Comparison of ENCODE assay signal across 17 cellular contexts in genomic region chr4:81722229-81722900, GRCh38.
DNase-seq lines count a peak whose midpoint lies in the region; FAIRE-seq and TF ChIP-seq lines count a peak whose summit lies in the region.
"Had no signal": no experiment of that assay in that cellular context is flagged by ENCODE, and none has a peak within 500 bp of the region (broad histone marks: within the 10 kb centered on the region; RNA-seq: fewer than 3 reads in every experiment).

No MANE protein-coding gene starts in this region.

- peak; percentile 93 for FAIRE-seq in D721Med (lab: Jason Lieb, UNC)
- FAIRE-seq: GM12891 had no signal

- H3K4me3 ChIP-seq in SJCRH30, result no peak overlapping the region
- H3K4me3 ChIP-seq: psoas muscle had no signal

- H3K9me3 ChIP-seq in SJCRH30 (replicated peaks), result no peaks in the 10 kb centered on the region
- H3K9me3 ChIP-seq: psoas muscle had no signal

- peak overlapping the region in 1 of 3 experiments; percentile 26 for H3K4me3 Mint-ChIP-seq in nephron
- no peak overlapping the region for H3K4me3 Mint-ChIP-seq in activated naive CD8-positive, alpha-beta T cell treated with anti-CD3 and anti-CD28 coated beads for 36 hours
- H3K4me3 Mint-ChIP-seq: activated T-helper 17 cell treated with anti-CD3 and anti-CD28 coated beads, Interleukin-2, amount 50 U/mL, for 72 hours had no signal

- peak overlapping the region; percentile 89 for H3K27ac ChIP-seq in SJCRH30
- H3K27ac ChIP-seq: psoas muscle had no signal

- peaks cover 11% of the 10 kb centered on the region for H3K27me3 Mint-ChIP-seq in nephron (ENCODE audit: low read depth)
- H3K27me3 Mint-ChIP-seq in activated naive CD8-positive, alpha-beta T cell treated with anti-CD3 and anti-CD28 coated beads for 36 hours, result no peaks in the 10 kb centered on the region

- H3K36me3 Mint-ChIP-seq in nephron (ENCODE audit: low read depth), result peaks cover under 1% of the 10 kb centered on the region
- H3K36me3 Mint-ChIP-seq in activated naive CD8-positive, alpha-beta T cell treated with anti-CD3 and anti-CD28 coated beads for 36 hours, result no peaks in the 10 kb centered on the region

- no peak for TF ChIP-seq CTCF in D721Med (IDR thresholded peaks at IDR 0.05; ENCODE audit: insufficient read depth, missing control alignments)
- TF ChIP-seq CTCF in nephron (IDR thresholded peaks at IDR 0.05; ENCODE audit: unreplicated experiment in 3 of 3), result no peak

- H3K27ac Mint-ChIP-seq in nephron, result peak overlapping the region; percentile 28 to 60 (median 40)
- no peak overlapping the region for H3K27ac Mint-ChIP-seq in activated naive CD8-positive, alpha-beta T cell treated with anti-CD3 and anti-CD28 coated beads for 36 hours
- H3K27ac Mint-ChIP-seq: activated T-helper 17 cell treated with anti-CD3 and anti-CD28 coated beads, Interleukin-2, amount 50 U/mL, for 72 hours had no signal

- DNase-seq in D721Med (ENCODE audit: insufficient read length, low spot score) (no peak), NCI-H1694 treated with DMSO at 0.1 percent for 48 hours (lab: John Stamatoyannopoulos, UW) (peak; percentile 77), SJCRH30 (peak; percentile 83 to 92), iPS-NIHi7 (ENCODE audit: extremely low spot score) (no peak), dermis blood vessel endothelial cell (no peak), NCI-H1436 (lab: John Stamatoyannopoulos, UW) (no peak)
- no peak for DNase-seq in activated naive CD8-positive, alpha-beta T cell treated with anti-CD3 and anti-CD28 coated beads for 36 hours
- DNase-seq: activated CD4-positive, alpha-beta T cell treated with anti-CD3 and anti-CD28 coated beads, Interleukin-2, amount 50 U/mL, for 4 hours; effector memory CD4-positive, alpha-beta T cell; foreskin fibroblast; KG1; midbrain; psoas muscle; T-helper 9 cell had no signal

- no peaks in the 10 kb centered on the region for H3K36me3 ChIP-seq in SJCRH30

- H3K27me3 ChIP-seq in SJCRH30, result peaks cover 3% of the 10 kb centered on the region; the same call in 1 of the 2 replicates

- peaks cover 13% of the 10 kb centered on the region for H3K9me3 Mint-ChIP-seq in nephron
- peaks cover 1% of the 10 kb centered on the region for H3K9me3 Mint-ChIP-seq in activated naive CD8-positive, alpha-beta T cell treated with anti-CD3 and anti-CD28 coated beads for 36 hours
- H3K9me3 Mint-ChIP-seq: activated T-helper 17 cell treated with anti-CD3 and anti-CD28 coated beads, Interleukin-2, amount 50 U/mL, for 72 hours had no signal

- peaks cover 36% of the 10 kb centered on the region for H3K4me1 Mint-ChIP-seq in nephron
- peaks cover 18% of the 10 kb centered on the region for H3K4me1 Mint-ChIP-seq in activated naive CD8-positive, alpha-beta T cell treated with anti-CD3 and anti-CD28 coated beads for 36 hours

- H3K4me1 ChIP-seq in SJCRH30, result peaks cover 42% of the 10 kb centered on the region

Comparison
In these comparisons a context has a peak if more than half of its experiments do, and no peak if none do; other contexts are left out.
1. DNase-seq: peak in NCI-H1694 treated with DMSO at 0.1 percent for 48 hours (single experiment) and SJCRH30 (2 of 2); none in D721Med (single experiment), iPS-NIHi7 (single experiment), activated naive CD8-positive, alpha-beta T cell treated with anti-CD3 and anti-CD28 coated beads for 36 hours (single experiment), dermis blood vessel endothelial cell (single experiment) and NCI-H1436 (single experiment).